Comparison of ENCODE assay signal across 11 cellular contexts in genomic region chr7:138546829-138547228, GRCh38.
"Had no signal": no experiment of that assay in that cellular context is flagged by ENCODE, and none has a peak within 500 bp of the region (broad histone marks: within the 10 kb centered on the region; RNA-seq: fewer than 3 reads in every experiment).

No MANE protein-coding gene starts in this region.

- H3K4me1 ChIP-seq: HAP-1 had no signal

- H3K9me3 ChIP-seq: HAP-1 had no signal

- ATAC-seq: GM23338, HCT116 had no signal

- H3K4me3 ChIP-seq: GM23248, GM23338, HAP-1 had no signal

- H3K4me2 ChIP-seq: GM23338 had no signal

- H3K27ac ChIP-seq: GM23248 had no signal

- H3K9ac ChIP-seq: GM23248 had no signal

- H3K4me1 Mint-ChIP-seq: GM23338 had no signal

- FAIRE-seq: H1, H54 had no signal

- H3K27ac Mint-ChIP-seq: GM23338, HFFc6 had no signal

- H2AFZ ChIP-seq: GM23248, GM23338 had no signal

- H3K9me3 Mint-ChIP-seq: GM23338, HFFc6 had no signal

- DNase-seq: GM23248, GOT3, H7, H9, HCEC 1CT, HFFc6 had no signal

- H3K4me3 Mint-ChIP-seq: GM23338, H9, HFFc6 had no signal
